Comparison of ENCODE assay signal across 2 cellular contexts in the genomic region with DNA sequence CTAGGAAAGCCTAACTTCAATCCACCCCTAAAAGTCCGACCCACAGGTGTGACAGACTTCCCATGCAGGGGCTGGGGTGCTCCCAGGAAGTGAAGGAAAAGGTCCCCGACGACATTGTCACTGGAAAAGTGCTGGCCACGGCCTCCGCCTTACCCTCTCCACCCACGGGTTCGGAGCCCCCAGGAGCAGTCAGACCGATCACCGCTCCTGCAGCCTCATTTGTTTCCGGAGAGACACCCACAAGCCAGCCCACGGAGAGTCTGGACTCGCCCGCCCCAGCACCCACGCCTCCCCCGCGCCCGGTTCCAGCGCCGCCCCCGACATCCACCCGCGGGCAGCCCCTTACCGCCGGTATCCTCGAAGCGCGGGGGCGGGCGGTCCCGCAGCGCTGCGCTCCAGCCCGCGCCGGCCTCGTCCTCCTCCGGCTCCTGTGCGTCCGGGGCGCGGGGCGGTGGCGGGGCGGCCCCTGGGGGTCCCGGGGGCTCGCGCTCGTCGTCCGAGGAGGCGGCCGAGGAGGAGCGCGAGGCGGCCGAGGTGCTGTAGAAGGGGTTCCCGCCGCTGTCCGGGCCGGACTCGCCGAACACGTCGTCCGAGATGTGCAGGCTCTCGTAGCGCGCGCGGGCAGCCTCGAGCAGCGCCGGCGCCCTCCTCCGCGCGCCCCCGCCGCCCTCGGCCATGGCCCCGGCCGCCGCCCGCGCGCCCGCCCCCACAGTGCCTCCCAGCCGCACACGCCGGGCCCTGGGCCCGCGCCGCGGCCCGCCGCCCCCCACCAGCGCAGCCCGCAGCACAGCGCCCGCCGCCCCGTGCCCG.
A peak's percentile ranks its signal among the peaks of the same experiment; 100 is the strongest.
TF ChIP-seq lines count a peak whose summit lies in the region.

No MANE protein-coding gene starts in this region.

TF ChIP-seq in HEK293, 187 proteins besides CTCF, POLR2A, EP300 and RAD21 (continued from another document):
- TF ChIP-seq KLF10 (tag by site-specific recombination; IDR thresholded peaks at IDR 0.05): 0 out of 2 replicates have a peak, but pooled peaks have one; percentile 13
- peak; percentile 21; the same call in 1 of the 2 replicates for TF ChIP-seq ZBTB20 (tag by site-specific recombination; IDR thresholded peaks at IDR 0.05)
- TF ChIP-seq EGR2 (tag by site-specific recombination; IDR thresholded peaks at IDR 0.05; ENCODE audit: low read depth): peak; percentile 97
- TF ChIP-seq, protein P1, sequence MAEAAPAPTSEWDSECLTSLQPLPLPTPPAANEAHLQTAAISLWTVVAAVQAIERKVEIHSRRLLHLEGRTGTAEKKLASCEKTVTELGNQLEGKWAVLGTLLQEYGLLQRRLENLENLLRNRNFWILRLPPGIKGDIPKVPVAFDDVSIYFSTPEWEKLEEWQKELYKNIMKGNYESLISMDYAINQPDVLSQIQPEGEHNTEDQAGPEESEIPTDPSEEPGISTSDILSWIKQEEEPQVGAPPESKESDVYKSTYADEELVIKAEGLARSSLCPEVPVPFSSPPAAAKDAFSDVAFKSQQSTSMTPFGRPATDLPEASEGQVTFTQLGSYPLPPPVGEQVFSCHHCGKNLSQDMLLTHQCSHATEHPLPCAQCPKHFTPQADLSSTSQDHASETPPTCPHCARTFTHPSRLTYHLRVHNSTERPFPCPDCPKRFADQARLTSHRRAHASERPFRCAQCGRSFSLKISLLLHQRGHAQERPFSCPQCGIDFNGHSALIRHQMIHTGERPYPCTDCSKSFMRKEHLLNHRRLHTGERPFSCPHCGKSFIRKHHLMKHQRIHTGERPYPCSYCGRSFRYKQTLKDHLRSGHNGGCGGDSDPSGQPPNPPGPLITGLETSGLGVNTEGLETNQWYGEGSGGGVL (tag by site-specific recombination; IDR thresholded peaks at IDR 0.05): peak; percentile 33; the same call in 1 of the 2 replicates
- TF ChIP-seq ZIC2 (tag by site-specific recombination; IDR thresholded peaks at IDR 0.05): 0 out of 2 replicates have a peak, but pooled peaks have one; percentile 5
- TF ChIP-seq, protein P2, sequence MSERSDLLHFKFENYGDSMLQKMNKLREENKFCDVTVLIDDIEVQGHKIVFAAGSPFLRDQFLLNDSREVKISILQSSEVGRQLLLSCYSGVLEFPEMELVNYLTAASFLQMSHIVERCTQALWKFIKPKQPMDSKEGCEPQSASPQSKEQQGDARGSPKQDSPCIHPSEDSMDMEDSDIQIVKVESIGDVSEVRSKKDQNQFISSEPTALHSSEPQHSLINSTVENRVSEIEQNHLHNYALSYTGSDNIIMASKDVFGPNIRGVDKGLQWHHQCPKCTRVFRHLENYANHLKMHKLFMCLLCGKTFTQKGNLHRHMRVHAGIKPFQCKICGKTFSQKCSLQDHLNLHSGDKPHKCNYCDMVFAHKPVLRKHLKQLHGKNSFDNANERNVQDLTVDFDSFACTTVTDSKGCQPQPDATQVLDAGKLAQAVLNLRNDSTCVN (tag by site-specific recombination; optimal IDR thresholded peaks at IDR 0.05): peak; percentile 69
- TF ChIP-seq ZNF121 (tag by site-specific recombination; IDR thresholded peaks at IDR 0.05): no peak
- TF ChIP-seq SCRT2 (tag by site-specific recombination; IDR thresholded peaks at IDR 0.05): peak; percentile 64; the same call in 1 of the 2 replicates
- 0 out of 2 replicates have a peak, but pooled peaks have one; percentile 18 for TF ChIP-seq ZNF677 (tag by site-specific recombination; IDR thresholded peaks at IDR 0.05)
- TF ChIP-seq ZNF600 (tag by site-specific recombination; IDR thresholded peaks at IDR 0.05): peak; percentile 55; the same call in 1 of the 2 replicates
- TF ChIP-seq PRDM1 (tag by site-specific recombination; IDR thresholded peaks at IDR 0.05): no peak; the same call in 1 of the 2 replicates
- peak; percentile 45; the same call in 1 of the 2 replicates for TF ChIP-seq ZBTB8A (tag by site-specific recombination; IDR thresholded peaks at IDR 0.05)
- 0 out of 2 replicates have a peak, but pooled peaks have one; percentile 14 for TF ChIP-seq GLIS1 (tag by site-specific recombination; IDR thresholded peaks at IDR 0.05)
- TF ChIP-seq ZNF544 (tag by site-specific recombination; IDR thresholded peaks at IDR 0.05): no peak
- TF ChIP-seq ZFHX2 (tag by site-specific recombination; conservative IDR thresholded peaks at IDR 0.05): peak; percentile 100
- no peak for TF ChIP-seq ZNF776 (tag by site-specific recombination; IDR thresholded peaks at IDR 0.05; ENCODE audit: borderline replicate concordance)
- 0 out of 2 replicates have a peak, but pooled peaks have one; percentile 17 for TF ChIP-seq KLF8 (tag by site-specific recombination; IDR thresholded peaks at IDR 0.05)
- TF ChIP-seq, protein P3, sequence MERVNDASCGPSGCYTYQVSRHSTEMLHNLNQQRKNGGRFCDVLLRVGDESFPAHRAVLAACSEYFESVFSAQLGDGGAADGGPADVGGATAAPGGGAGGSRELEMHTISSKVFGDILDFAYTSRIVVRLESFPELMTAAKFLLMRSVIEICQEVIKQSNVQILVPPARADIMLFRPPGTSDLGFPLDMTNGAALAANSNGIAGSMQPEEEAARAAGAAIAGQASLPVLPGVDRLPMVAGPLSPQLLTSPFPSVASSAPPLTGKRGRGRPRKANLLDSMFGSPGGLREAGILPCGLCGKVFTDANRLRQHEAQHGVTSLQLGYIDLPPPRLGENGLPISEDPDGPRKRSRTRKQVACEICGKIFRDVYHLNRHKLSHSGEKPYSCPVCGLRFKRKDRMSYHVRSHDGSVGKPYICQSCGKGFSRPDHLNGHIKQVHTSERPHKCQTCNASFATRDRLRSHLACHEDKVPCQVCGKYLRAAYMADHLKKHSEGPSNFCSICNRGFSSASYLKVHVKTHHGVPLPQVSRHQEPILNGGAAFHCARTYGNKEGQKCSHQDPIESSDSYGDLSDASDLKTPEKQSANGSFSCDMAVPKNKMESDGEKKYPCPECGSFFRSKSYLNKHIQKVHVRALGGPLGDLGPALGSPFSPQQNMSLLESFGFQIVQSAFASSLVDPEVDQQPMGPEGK (tag by site-specific recombination; IDR thresholded peaks at IDR 0.05): peak; percentile 57; the same call in 1 of the 2 replicates
- TF ChIP-seq ZNF335 (tag by site-specific recombination; conservative IDR thresholded peaks at IDR 0.05): peak; percentile 88
- TF ChIP-seq SP3 (tag by site-specific recombination; IDR thresholded peaks at IDR 0.05): 0 out of 2 replicates have a peak, but pooled peaks have one; percentile 40

TF ChIP-seq in HepG2, 621 proteins besides CTCF, POLR2A, EP300 and RAD21:
- TF ChIP-seq, protein P4, sequence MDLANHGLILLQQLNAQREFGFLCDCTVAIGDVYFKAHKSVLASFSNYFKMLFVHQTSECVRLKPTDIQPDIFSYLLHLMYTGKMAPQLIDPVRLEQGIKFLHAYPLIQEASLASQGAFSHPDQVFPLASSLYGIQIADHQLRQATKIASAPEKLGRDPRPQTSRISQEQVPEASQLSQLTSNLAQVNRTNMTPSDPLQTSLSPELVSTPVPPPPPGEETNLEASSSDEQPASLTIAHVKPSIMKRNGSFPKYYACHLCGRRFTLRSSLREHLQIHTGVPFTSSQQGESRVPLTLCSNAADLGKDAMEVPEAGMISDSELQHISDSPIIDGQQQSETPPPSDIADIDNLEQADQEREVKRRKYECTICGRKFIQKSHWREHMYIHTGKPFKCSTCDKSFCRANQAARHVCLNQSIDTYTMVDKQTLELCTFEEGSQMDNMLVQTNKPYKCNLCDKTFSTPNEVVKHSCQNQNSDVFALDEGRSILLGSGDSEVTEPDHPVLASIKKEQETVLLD (CRISPR knock-in tag; IDR thresholded peaks at IDR 0.05; ENCODE audit: low read depth): no peak
TF ChIP-seq in HepG2: peak in this region for 0.
